Comparison of ENCODE assay signal across 8 cellular contexts in genomic region chr14:85415015-85415712, GRCh38.
DNase-seq lines count a peak whose midpoint lies in the region; ATAC-seq and TF ChIP-seq lines count a peak whose summit lies in the region.

No MANE protein-coding gene starts in this region.

- TF ChIP-seq CTCF in IMR-90 (conservative IDR thresholded peaks at IDR 0.05; ENCODE audit: low read depth, low read length) = peak; percentile 34
- peak in 2 of 3 donors; percentile 11 to 31 for TF ChIP-seq CTCF in breast epithelium (IDR thresholded peaks at IDR 0.05)
- peak; percentile 15 for TF ChIP-seq CTCF in liver (IDR thresholded peaks at IDR 0.05; ENCODE audit: low read depth, low read length, missing input control)

- H3K79me1 ChIP-seq in IMR-90 (ENCODE audit: low read depth in 1 of 2, low read length in 2 of 2) = no peaks in the 10 kb centered on the region
- no peaks in the 10 kb centered on the region for H3K79me1 ChIP-seq in neuronal stem cell (ENCODE audit: low read depth, low read length)

- H2AK5ac ChIP-seq in IMR-90 (ENCODE audit: low read depth, low read length) (peak overlapping the region; percentile 92; the same call in 1 of the 2 replicates), neuronal stem cell (ENCODE audit: low read depth, low read length) (no peak overlapping the region)

- TF ChIP-seq POLR2A in IMR-90 (IDR thresholded peaks at IDR 0.05; ENCODE audit: low read depth, low read length) (no peak), breast epithelium (IDR thresholded peaks at IDR 0.05) (no peak)

- H4K91ac ChIP-seq in IMR-90 (ENCODE audit: insufficient read depth, low read depth, low read length) (peak overlapping the region; percentile 49), neuronal stem cell (ENCODE audit: low read depth, low read length, poor library complexity) (no peak overlapping the region)

- peak overlapping the region; percentile 50 for H2BK120ac ChIP-seq in IMR-90 (ENCODE audit: low read depth, low read length)
- no peak overlapping the region for H2BK120ac ChIP-seq in neuronal stem cell (ENCODE audit: low read depth, low read length)

- in situ Hi-C loops in IMR-90 (cut with MboI; ENCODE audit: low sequenced_read_pairs) = no loop called here

- H3K36me3 Mint-ChIP-seq in activated naive CD4-positive, alpha-beta T cell treated with anti-CD3 and anti-CD28 coated beads, Interleukin-2, amount 50 U/mL, for 72 hours = no peaks in the 10 kb centered on the region

- H3K4ac ChIP-seq in IMR-90 (ENCODE audit: low read depth, low read length) = peak overlapping the region; percentile 47
- H3K4ac ChIP-seq in neuronal stem cell (ENCODE audit: low read length) = no peak overlapping the region

- no peaks in the 10 kb centered on the region for H3K79me2 ChIP-seq in ACC112 (ENCODE audit: control insufficient read depth, insufficient read depth, low read length, unreplicated experiment)

- H3K4me1 ChIP-seq in ACC112 (ENCODE audit: control insufficient read depth, insufficient read depth, low read length, unreplicated experiment) = peaks cover 34% of the 10 kb centered on the region
- 0 out of 2 replicates have a peak, but pooled peaks cover 2% of the 10 kb centered on the region for H3K4me1 ChIP-seq in IMR-90 (ENCODE audit: control insufficient read depth, insufficient read depth, low read length)
- H3K4me1 ChIP-seq in breast epithelium = no peaks in the 10 kb centered on the region
- H3K4me1 ChIP-seq in liver (ENCODE audit: control insufficient read depth in 4 of 4, insufficient read depth in 4 of 4, low read length in 3 of 4) = no peaks in the 10 kb centered on the region
- H3K4me1 ChIP-seq in neuronal stem cell (ENCODE audit: control insufficient read depth in 2 of 2, insufficient read depth in 1 of 2, low read depth in 1 of 2, low read length in 2 of 2) = no peaks in the 10 kb centered on the region

- H2AK9ac ChIP-seq in IMR-90 (replicated peaks; ENCODE audit: low read depth, low read length, poor library complexity) = peak overlapping the region; percentile 60

- POLR2A ChIA-PET in IMR-90 (lab: Charles Lee; ENCODE audit: unreplicated experiment) = no interaction called here

- no peak overlapping the region for H3K9ac ChIP-seq in IMR-90 (ENCODE audit: low read depth, low read length)
- H3K9ac ChIP-seq in liver (ENCODE audit: low read depth in 1 of 2, low read length in 2 of 2) = no peak overlapping the region
- H3K9ac ChIP-seq in neuronal stem cell (ENCODE audit: low read depth, low read length, poor library complexity) = no peak overlapping the region

- CTCF ChIA-PET in IMR-90 (lab: Yijun Ruan, JAX) = no interaction called here

- no peak overlapping the region for H2BK12ac ChIP-seq in neuronal stem cell (ENCODE audit: low read length)

- ATAC-seq in IMR-90 (ENCODE audit: low read depth) (peak; percentile 91), HG03039 (IDR thresholded peaks at IDR 0.05; ENCODE audit: unreplicated experiment) (no peak)
- ATAC-seq in activated naive CD4-positive, alpha-beta T cell treated with anti-CD3 and anti-CD28 coated beads, Interleukin-2, amount 50 U/mL, for 72 hours = no peak

- H3K9me1 ChIP-seq in IMR-90 (ENCODE audit: insufficient read depth, low read length) = peaks cover 5% of the 10 kb centered on the region; the same call in 1 of the 2 replicates

- H4K20me1 ChIP-seq in IMR-90 (ENCODE audit: insufficient read depth, low read length) = no peaks in the 10 kb centered on the region

- H3K9me3 Mint-ChIP-seq in activated naive CD4-positive, alpha-beta T cell treated with anti-CD3 and anti-CD28 coated beads, Interleukin-2, amount 50 U/mL, for 72 hours = peaks cover 3 to 12% of the 10 kb centered on the region in 2 donors

- H2AFZ ChIP-seq in ACC112 (ENCODE audit: low read length, unreplicated experiment) (peak overlapping the region; percentile 73), IMR-90 (replicated peaks; ENCODE audit: low read length, poor library complexity) (peak overlapping the region; percentile 71), neuronal stem cell (ENCODE audit: low read length) (no peak overlapping the region)

- DNase-seq in IMR-90 (peak; percentile 93), breast epithelium (ENCODE audit: low spot score in 2 of 2) (peak in 1 of 2 donors; percentile 65), neuronal stem cell (ENCODE audit: low spot score) (no peak), NAMALWA (ENCODE audit: low spot score) (no peak)
- DNase-seq in activated naive CD4-positive, alpha-beta T cell treated with anti-CD3 and anti-CD28 coated beads, Interleukin-2, amount 50 U/mL, for 72 hours (ENCODE audit: low spot score in 2 of 2) = no peak

- H2BK5ac ChIP-seq in IMR-90 (ENCODE audit: low read depth, low read length, poor library complexity, severe bottlenecking) = peak overlapping the region; percentile 49
- no peak overlapping the region for H2BK5ac ChIP-seq in neuronal stem cell (ENCODE audit: low read length)

- intact Hi-C loops in IMR-90 (cut with micrococcal nuclease) (loop anchor here (5.0 kb wide), 1 partner anchor 112 kb away; no protein-coding TSS in a partner anchor), breast epithelium (cut with DNase I; ENCODE audit: low total_unique reads) (no loop called here)

- no peaks in the 10 kb centered on the region for H3K36me3 ChIP-seq in ACC112 (ENCODE audit: insufficient read depth, low read length)
- no peaks in the 10 kb centered on the region for H3K36me3 ChIP-seq in IMR-90 (ENCODE audit: control insufficient read depth, insufficient read depth, low read length)
- H3K36me3 ChIP-seq in breast epithelium = no peaks in the 10 kb centered on the region
- no peaks in the 10 kb centered on the region for H3K36me3 ChIP-seq in liver (ENCODE audit: control insufficient read depth in 4 of 4, insufficient read depth in 3 of 4, low read depth in 1 of 4, low read length in 3 of 4)
- H3K36me3 ChIP-seq in neuronal stem cell (replicated peaks in 1 of 2; ENCODE audit: control insufficient read depth in 2 of 2, insufficient read depth in 2 of 2, low read length in 2 of 2) = no peaks in the 10 kb centered on the region

- no TSS peak for BruUV-seq in IMR-90 (replicated peaks; lab: Mats Ljungman, UMichigan)

- no peaks in the 10 kb centered on the region for H3K9me3 ChIP-seq in IMR-90 (ENCODE audit: control insufficient read depth, insufficient read depth, low read length)
- H3K9me3 ChIP-seq in breast epithelium = no peaks in the 10 kb centered on the region
- no peaks in the 10 kb centered on the region for H3K9me3 ChIP-seq in liver (ENCODE audit: control insufficient read depth in 4 of 4, low read length in 3 of 4)
- H3K9me3 ChIP-seq in neuronal stem cell (replicated peaks in 1 of 2; ENCODE audit: control insufficient read depth in 2 of 2, insufficient read depth in 1 of 2, low read depth in 1 of 2, low read length in 2 of 2) = no peaks in the 10 kb centered on the region

- H3K27ac ChIP-seq in ACC112 (ENCODE audit: low read depth, low read length) (peak overlapping the region; percentile 86), IMR-90 (ENCODE audit: insufficient read depth, low read length) (no peak overlapping the region), breast epithelium (peak overlapping the region; percentile 50 to 74), liver (ENCODE audit: low read depth in 1 of 2, low read length in 2 of 2) (no peak overlapping the region), neuronal stem cell (replicated peaks; ENCODE audit: low read length) (no peak overlapping the region)

- H2BK15ac ChIP-seq in IMR-90 (ENCODE audit: low read depth, low read length) (peak overlapping the region; percentile 73; the same call in 2 of the 3 replicates), neuronal stem cell (ENCODE audit: low read length) (no peak overlapping the region)

- H4K8ac ChIP-seq in IMR-90 (ENCODE audit: low read depth in 2 of 2, low read length in 2 of 2) = peak overlapping the region in 1 of 2 experiments; percentile 44; a peak in 1 of 4 replicates
- no peak overlapping the region for H4K8ac ChIP-seq in neuronal stem cell (ENCODE audit: low read depth, low read length)

- peak overlapping the region; percentile 80 for H2BK20ac ChIP-seq in IMR-90 (ENCODE audit: low read depth, low read length)

- H3K4me2 ChIP-seq in IMR-90 (ENCODE audit: low read depth, low read length) (peak overlapping the region; percentile 3; the same call in 1 of the 2 replicates), neuronal stem cell (ENCODE audit: insufficient read depth, low read length, poor library complexity, severe bottlenecking) (no peak overlapping the region)

- TF ChIP-seq RAD21 in IMR-90 (IDR thresholded peaks at IDR 0.05; ENCODE audit: low read length) = peak; percentile 46
- peak; percentile 22 to 49 for TF ChIP-seq RAD21 in liver (IDR thresholded peaks at IDR 0.05)

- H3K4me3 ChIP-seq in ACC112 (ENCODE audit: low read depth, low read length) = peak overlapping the region; percentile 60
- no peak overlapping the region for H3K4me3 ChIP-seq in IMR-90 (ENCODE audit: insufficient read depth, low read depth, low read length)
- H3K4me3 ChIP-seq in breast epithelium = peak overlapping the region in 2 of 3 donors; percentile 27 to 34
- no peak overlapping the region for H3K4me3 ChIP-seq in liver (ENCODE audit: low read depth in 1 of 3, low read length in 3 of 3)
- H3K4me3 ChIP-seq in neuronal stem cell (ENCODE audit: low read length in 2 of 2) = no peak overlapping the region

- H3K14ac ChIP-seq in IMR-90 (replicated peaks; ENCODE audit: low read depth, low read length) (peak overlapping the region; percentile 31; the same call in 1 of the 2 replicates), neuronal stem cell (ENCODE audit: low read length) (no peak overlapping the region)

- H3K18ac ChIP-seq in IMR-90 (ENCODE audit: low read depth, low read length) (peak overlapping the region; percentile 33; the same call in 1 of the 2 replicates), neuronal stem cell (ENCODE audit: low read length) (no peak overlapping the region)

- no peak overlapping the region for H3K56ac ChIP-seq in IMR-90 (ENCODE audit: extremely low read depth, insufficient read depth, low read length)

- no peaks in the 10 kb centered on the region for H3K27me3 ChIP-seq in ACC112 (ENCODE audit: insufficient read depth, low read length)
- H3K27me3 ChIP-seq in IMR-90 (ENCODE audit: control insufficient read depth, insufficient read depth, low read length) = no peaks in the 10 kb centered on the region
- no peaks in the 10 kb centered on the region for H3K27me3 ChIP-seq in breast epithelium
- no peaks in the 10 kb centered on the region for H3K27me3 ChIP-seq in liver (ENCODE audit: control insufficient read depth in 4 of 4, insufficient read depth in 4 of 4, low read length in 3 of 4)
- no peaks in the 10 kb centered on the region for H3K27me3 ChIP-seq in neuronal stem cell (ENCODE audit: control insufficient read depth in 3 of 3, insufficient read depth in 3 of 3, low read depth in 1 of 3, low read length in 3 of 3)

- H4K5ac ChIP-seq in IMR-90 (ENCODE audit: low read depth, low read length) = no peak overlapping the region

- H3K27ac Mint-ChIP-seq in activated naive CD4-positive, alpha-beta T cell treated with anti-CD3 and anti-CD28 coated beads, Interleukin-2, amount 50 U/mL, for 72 hours = no peak overlapping the region

- WGBS in IMR-90 (ENCODE audit: extremely low coverage in 2 of 2, insufficient read length in 1 of 2), 2 experiments = 81% methylated on average over 8 of the region's 13 CpGs; no CpG with 5 or more reads in 1 of the 2 experiments
- WGBS in liver = 64% methylated on average over 13 of the region's 13 CpGs
- WGBS in neuronal stem cell (ENCODE audit: extremely low coverage in 2 of 2, insufficient read length in 2 of 2, insufficient replicate concordance in 1 of 2), 2 donors = no CpG with 5 or more reads among the region's 13 CpGs

- H3K23ac ChIP-seq in IMR-90 (ENCODE audit: low read depth, low read length) = no peak overlapping the region; the same call in 1 of the 2 replicates
- H3K23ac ChIP-seq in neuronal stem cell (ENCODE audit: low read depth, low read length, poor library complexity) = no peak overlapping the region

- dilution Hi-C loops in IMR-90 (cut with HindIII; ENCODE audit: low sequenced_read_pairs, unreplicated experiment) = no loop called here

Comparison
In these comparisons a context has a peak if more than half of its experiments do, and no peak if none do; other contexts are left out.
1. H3K27ac ChIP-seq: peak in ACC112 (single experiment) and breast epithelium (2 of 2); none in IMR-90 (single experiment), liver (0 of 2) and neuronal stem cell (single experiment).
2. H3K4me3 ChIP-seq: peak in ACC112 (single experiment) and breast epithelium (2 of 3); none in IMR-90 (single experiment), liver (0 of 3) and neuronal stem cell (0 of 2).
3. Peak in every context shown above with its lines, with median percentiles within 50 percentile points of each other: CTCF ChIP-seq.